In genomic region chr1:116881879-116882520, GRCh38 we compare ENCODE assay signal across 8 cellular contexts. TPM values are rescaled to one million over a fixed set of nuclear protein-coding genes. Genes with fewer than 3 reads are reported as not detected.
A peak's percentile ranks its signal among the peaks of the same experiment; 100 is the strongest.
DNase-seq lines count a peak whose midpoint lies in the region; ATAC-seq and TF ChIP-seq lines count a peak whose summit lies in the region.

No MANE protein-coding gene starts in this region.

- H3K4me1 ChIP-seq in A673 (ENCODE audit: insufficient read depth, low read length, poor library complexity, severe bottlenecking) (peaks cover 28% of the 10 kb centered on the region), stomach (peaks cover 20 to 43% (median 31%) of the 10 kb centered on the region in 4 donors)

- TF ChIP-seq EP300 in stomach (IDR thresholded peaks at IDR 0.05) = no peak

- H3K4me3 ChIP-seq in A673 (ENCODE audit: low read depth, low read length, poor library complexity, severe bottlenecking) = no peak overlapping the region
- H3K4me3 ChIP-seq in GM12865 (ENCODE audit: low read depth, low read length) = no peak overlapping the region
- no peak overlapping the region for H3K4me3 ChIP-seq in stomach

- intact Hi-C loops in A673 (cut with micrococcal nuclease; ENCODE audit: unreplicated experiment) (no loop called here), stomach (cut with DNase I; ENCODE audit: low total_unique reads) (no loop called here)

- DNase-seq in A673 (ENCODE audit: low spot score) (peak; percentile 30), GM12865 (ENCODE audit: low read depth) (peak; percentile 75), NCI-H774 (lab: John Stamatoyannopoulos, UW) (peak; percentile 22), iPS DF 4.7 (ENCODE audit: extremely low read depth, low spot score) (peak; percentile 49), stomach (peak; percentile 36), kidney glomerular epithelial cell (lab: John Stamatoyannopoulos, UW) (no peak)
- peak; percentile 44 for DNase-seq in activated naive CD8-positive, alpha-beta T cell treated with anti-CD3 and anti-CD28 coated beads, Interleukin-2, amount 10 ng/mL, durations not matched to agents 7 days and 5 days
- no peak for DNase-seq in naive thymus-derived CD8-positive, alpha-beta T cell

- ATAC-seq in activated naive CD8-positive, alpha-beta T cell treated with anti-CD3 and anti-CD28 coated beads, Interleukin-2, amount 10 ng/mL, durations not matched to agents 7 days and 5 days (ENCODE audit: low read depth) = peak; percentile 38
- no peak for ATAC-seq in naive thymus-derived CD8-positive, alpha-beta T cell

- H3K4me3 Mint-ChIP-seq in activated naive CD8-positive, alpha-beta T cell treated with anti-CD3 and anti-CD28 coated beads, Interleukin-2, amount 10 ng/mL, durations not matched to agents 7 days and 5 days = no peak overlapping the region
- H3K4me3 Mint-ChIP-seq in naive thymus-derived CD8-positive, alpha-beta T cell = no peak overlapping the region

- no peaks in the 10 kb centered on the region for H3K36me3 Mint-ChIP-seq in activated naive CD8-positive, alpha-beta T cell treated with anti-CD3 and anti-CD28 coated beads, Interleukin-2, amount 10 ng/mL, durations not matched to agents 7 days and 5 days
- no peaks in the 10 kb centered on the region for H3K36me3 Mint-ChIP-seq in naive thymus-derived CD8-positive, alpha-beta T cell

- no peaks in the 10 kb centered on the region for H3K9me3 ChIP-seq in A673 (ENCODE audit: low read depth, low read length, poor library complexity, severe bottlenecking)
- no peaks in the 10 kb centered on the region for H3K9me3 ChIP-seq in stomach

- TF ChIP-seq CTCF in A673 (conservative IDR thresholded peaks at IDR 0.05; ENCODE audit: low read depth, low read length) (0 out of 2 replicates have a peak, but pooled peaks have one; percentile 31), GM12865 (IDR thresholded peaks at IDR 0.05; ENCODE audit: insufficient read depth, low read depth, low read length, missing control alignments) (peak; percentile 54), stomach (IDR thresholded peaks at IDR 0.05) (no peak)

- H3K36me3 ChIP-seq in A673 (ENCODE audit: insufficient read depth, low read length, poor library complexity, severe bottlenecking) (no peaks in the 10 kb centered on the region), stomach (no peaks in the 10 kb centered on the region)

- H3K27me3 ChIP-seq in A673 (replicated peaks; ENCODE audit: insufficient read depth, low read depth, low read length, poor library complexity) = no peaks in the 10 kb centered on the region
- no peaks in the 10 kb centered on the region for H3K27me3 ChIP-seq in stomach

- no TSS peak for BruUV-seq in A673 (replicated peaks; lab: Mats Ljungman, UMichigan)

- no peaks in the 10 kb centered on the region for H3K9me3 Mint-ChIP-seq in activated naive CD8-positive, alpha-beta T cell treated with anti-CD3 and anti-CD28 coated beads, Interleukin-2, amount 10 ng/mL, durations not matched to agents 7 days and 5 days
- no peaks in the 10 kb centered on the region for H3K9me3 Mint-ChIP-seq in naive thymus-derived CD8-positive, alpha-beta T cell

- peaks cover 7% of the 10 kb centered on the region for H3K4me1 Mint-ChIP-seq in activated naive CD8-positive, alpha-beta T cell treated with anti-CD3 and anti-CD28 coated beads, Interleukin-2, amount 10 ng/mL, durations not matched to agents 7 days and 5 days
- peaks cover 0 to 6% (median under 1%) of the 10 kb centered on the region in 4 donors for H3K4me1 Mint-ChIP-seq in naive thymus-derived CD8-positive, alpha-beta T cell

- no peak for TF ChIP-seq POLR2A in stomach (IDR thresholded peaks at IDR 0.05)

- POLR2A ChIA-PET in A673 (lab: Charles Lee; ENCODE audit: low non-redundant PET) = no interaction called here
- POLR2A ChIA-PET in activated naive CD8-positive, alpha-beta T cell treated with anti-CD3 and anti-CD28 coated beads, Interleukin-2, amount 10 ng/mL, durations not matched to agents 7 days and 5 days (lab: Charles Lee) = interaction anchor here (0.9 to 1.9 kb wide), 3 partner anchors 69 to 178 kb away, joined by 3 to 4 read pairs (median 4); partner anchors contain the start of gene TTF2
- POLR2A ChIA-PET in naive thymus-derived CD8-positive, alpha-beta T cell (lab: Charles Lee) = interaction anchor here (0.6 to 0.9 kb wide), 3 partner anchors 125 to 190 kb away, joined by 3 to 4 read pairs (median 3); no protein-coding TSS in a partner anchor

- CTCF ChIA-PET in A673 (lab: Charles Lee) = interaction anchor here (0.8 kb wide), 1 partner anchor 28 kb away, joined by 6 read pairs; no protein-coding TSS in a partner anchor

- no peaks in the 10 kb centered on the region for H3K27me3 Mint-ChIP-seq in activated naive CD8-positive, alpha-beta T cell treated with anti-CD3 and anti-CD28 coated beads, Interleukin-2, amount 10 ng/mL, durations not matched to agents 7 days and 5 days
- H3K27me3 Mint-ChIP-seq in naive thymus-derived CD8-positive, alpha-beta T cell = no peaks in the 10 kb centered on the region

- H3K27ac Mint-ChIP-seq in activated naive CD8-positive, alpha-beta T cell treated with anti-CD3 and anti-CD28 coated beads, Interleukin-2, amount 10 ng/mL, durations not matched to agents 7 days and 5 days = peak overlapping the region; percentile 7
- H3K27ac Mint-ChIP-seq in naive thymus-derived CD8-positive, alpha-beta T cell = no peak overlapping the region

- H3K27ac ChIP-seq in A673 (ENCODE audit: low read depth, low read length, poor library complexity, severe bottlenecking) = no peak overlapping the region
- peak overlapping the region in 4 of 5 donors; percentile 12 to 52 (median 34) for H3K27ac ChIP-seq in stomach

- 61 to 82% (median 67%) methylated on average over 9 of the region's 9 CpGs for WGBS in stomach, 5 donors

RNA-seq across cellular contexts. Expression of gene PTGFRN, which starts 27.7 kb away (rescaled TPM):
- total RNA-seq in A673 (2021) = 29.5 and 34.3 TPM in 2 replicates
- under 1 TPM; 0.19 to 0.28 TPM for total RNA-seq in activated naive CD8-positive, alpha-beta T cell treated with anti-CD3 and anti-CD28 coated beads, Interleukin-2, amount 10 ng/mL, durations not matched to agents 7 days and 5 days
- total RNA-seq in stomach = 10 to 100 TPM; 30.9 to 66.6 (median 47.2) TPM
- 10 to 100 TPM in 1 of 3 donors, 1 to 10 TPM in 2; 3.8 to 42.9 (median 9.7) TPM for polyA plus RNA-seq in stomach
- under 1 TPM; 0.23 to 0.47 TPM for total RNA-seq in naive thymus-derived CD8-positive, alpha-beta T cell
- polyA plus RNA-seq in naive thymus-derived CD8-positive, alpha-beta T cell = under 1 TPM in 1 of 3 donors, not detected in 2; 0.09 TPM

Comparison
In these comparisons a context has a peak if more than half of its experiments do, and no peak if none do; other contexts are left out.
1. DNase-seq: peak in A673 (single experiment), GM12865 (single experiment), NCI-H774 (single experiment), activated naive CD8-positive, alpha-beta T cell treated with anti-CD3 and anti-CD28 coated beads, Interleukin-2, amount 10 ng/mL, durations not matched to agents 7 days and 5 days (single experiment), iPS DF 4.7 (single experiment) and stomach (single experiment); none in naive thymus-derived CD8-positive, alpha-beta T cell (0 of 10) and kidney glomerular epithelial cell (single experiment).
2. CTCF ChIP-seq: peak in A673 (single experiment) and GM12865 (single experiment); none in stomach (0 of 7).
3. RNA of gene PTGFRN, which starts 27.7 kb away (total RNA-seq): 30.9 to 66.6 TPM in stomach and 29.5 to 34.3 TPM in A673; 0.23 to 0.47 TPM in naive thymus-derived CD8-positive, alpha-beta T cell and 0.19 to 0.28 TPM in activated naive CD8-positive, alpha-beta T cell treated with anti-CD3 and anti-CD28 coated beads, Interleukin-2, amount 10 ng/mL, durations not matched to agents 7 days and 5 days; every median in the first group is over 10 times any median in the second.